Comparison of ENCODE assay signal across 23 cellular contexts in the genomic region with DNA sequence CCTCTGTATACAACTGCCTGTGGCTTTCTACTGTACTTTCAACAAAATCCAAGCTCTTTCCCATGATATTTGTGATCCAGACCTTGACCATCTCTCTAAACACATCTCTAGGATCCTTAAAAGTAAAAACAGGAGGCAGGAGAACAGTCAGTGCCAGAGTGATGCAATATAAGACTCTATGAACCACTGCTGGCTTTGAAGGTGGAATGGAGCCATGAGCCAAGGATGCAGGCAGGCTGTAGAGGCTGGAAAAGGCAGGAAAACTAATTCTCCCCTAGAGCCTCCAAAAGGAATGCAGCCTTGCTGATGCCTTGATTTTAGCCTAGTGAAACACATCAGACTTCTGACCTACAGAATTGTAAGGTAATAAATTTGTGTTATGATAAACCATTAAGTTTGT. TPM values are rescaled to one million over a fixed set of nuclear protein-coding genes. Genes with fewer than 3 reads are reported as not detected.
DNase-seq lines count a peak whose midpoint lies in the region; ATAC-seq and TF ChIP-seq lines count a peak whose summit lies in the region.
"Had no signal": no experiment of that assay in that cellular context is flagged by ENCODE, and none has a peak within 500 bp of the region (broad histone marks: within the 10 kb centered on the region; RNA-seq: fewer than 3 reads in every experiment).

No MANE protein-coding gene starts in this region.

- H3K27me3 ChIP-seq in adipocyte (replicated peaks; ENCODE audit: control insufficient read depth, insufficient read depth, low read length) (no peaks in the 10 kb centered on the region), neuronal stem cell (ENCODE audit: control insufficient read depth in 3 of 3, insufficient read depth in 3 of 3, low read depth in 1 of 3, low read length in 3 of 3) (no peaks in the 10 kb centered on the region), tibial artery (no peaks in the 10 kb centered on the region), foreskin keratinocyte (no peaks in the 10 kb centered on the region)
- H3K27me3 ChIP-seq: brain microvascular endothelial cell, suprapubic skin had no signal

- no peak overlapping the region for H4K91ac ChIP-seq in neuronal stem cell (ENCODE audit: low read depth, low read length, poor library complexity)

- intact Hi-C loops in tibial artery (cut with DNase I; ENCODE audit: low total_unique reads) = no loop called here

- H2BK120ac ChIP-seq in neuronal stem cell (ENCODE audit: low read depth, low read length) = no peak overlapping the region

- no peak overlapping the region for H3K4ac ChIP-seq in neuronal stem cell (ENCODE audit: low read length)

- H3K4me1 ChIP-seq in adipocyte (ENCODE audit: control insufficient read depth, insufficient read depth, low read length) = no peaks in the 10 kb centered on the region
- peaks cover 0 to 10% of the 10 kb centered on the region in 2 donors for H3K4me1 ChIP-seq in neuronal stem cell (ENCODE audit: control insufficient read depth in 2 of 2, insufficient read depth in 1 of 2, low read depth in 1 of 2, low read length in 2 of 2)
- H3K4me1 ChIP-seq in tibial artery = peaks cover 0 to 6% (median 0%) of the 10 kb centered on the region in 4 donors
- H3K4me1 ChIP-seq in foreskin keratinocyte = no peaks in the 10 kb centered on the region
- H3K4me1 ChIP-seq: suprapubic skin had no signal

- no peak overlapping the region for H2AK5ac ChIP-seq in neuronal stem cell (ENCODE audit: low read depth, low read length)

- H2BK12ac ChIP-seq in neuronal stem cell (ENCODE audit: low read length) = no peak overlapping the region

- no peaks in the 10 kb centered on the region for H3K79me1 ChIP-seq in neuronal stem cell (ENCODE audit: low read depth, low read length)

- ATAC-seq in HG02678 (IDR thresholded peaks at IDR 0.05; ENCODE audit: unreplicated experiment) = no peak
- no peak for ATAC-seq in HG03045 (IDR thresholded peaks at IDR 0.05; ENCODE audit: unreplicated experiment)
- ATAC-seq in foreskin keratinocyte = no peak
- ATAC-seq: natural killer cell; stimulated activated memory B cell treated with anti-CD40 and anti-IgM and Interleukin-4, amounts not matched to agents 10 μg/mL and 1 μg/mL and 100 μg/mL, for 72 hours had no signal

- no peak overlapping the region for H3K23ac ChIP-seq in neuronal stem cell (ENCODE audit: low read depth, low read length, poor library complexity)

- H3K9me3 ChIP-seq in adipocyte (ENCODE audit: control insufficient read depth, low read length) = no peaks in the 10 kb centered on the region
- H3K9me3 ChIP-seq in neuronal stem cell (replicated peaks in 1 of 2; ENCODE audit: control insufficient read depth in 2 of 2, insufficient read depth in 1 of 2, low read depth in 1 of 2, low read length in 2 of 2) = peaks cover 0 to 3% of the 10 kb centered on the region in 2 donors
- no peaks in the 10 kb centered on the region for H3K9me3 ChIP-seq in tibial artery
- H3K9me3 ChIP-seq: suprapubic skin had no signal

- H2BK15ac ChIP-seq in neuronal stem cell (ENCODE audit: low read length) = no peak overlapping the region

- H3K9ac ChIP-seq in adipocyte (ENCODE audit: low read length) = no peak overlapping the region
- H3K9ac ChIP-seq in neuronal stem cell (ENCODE audit: low read depth, low read length, poor library complexity) = no peak overlapping the region

- H2AFZ ChIP-seq in neuronal stem cell (ENCODE audit: low read length) = peak overlapping the region; percentile 6

- TF ChIP-seq CTCF in tibial artery (IDR thresholded peaks at IDR 0.05) (no peak), foreskin keratinocyte (conservative IDR thresholded peaks at IDR 0.05) (no peak)

- H3K14ac ChIP-seq in neuronal stem cell (ENCODE audit: low read length) = no peak overlapping the region

- H3K4me2 ChIP-seq in neuronal stem cell (ENCODE audit: insufficient read depth, low read length, poor library complexity, severe bottlenecking) = no peak overlapping the region

- H3K27ac ChIP-seq in neuronal stem cell (replicated peaks; ENCODE audit: low read length) (no peak overlapping the region), tibial artery (no peak overlapping the region), foreskin keratinocyte (no peak overlapping the region)
- H3K27ac ChIP-seq: brain microvascular endothelial cell, suprapubic skin had no signal

- H4K8ac ChIP-seq in neuronal stem cell (ENCODE audit: low read depth, low read length) = no peak overlapping the region

- H3K18ac ChIP-seq in neuronal stem cell (ENCODE audit: low read length) = no peak overlapping the region

- H2BK5ac ChIP-seq in neuronal stem cell (ENCODE audit: low read length) = no peak overlapping the region

- H3K36me3 ChIP-seq in adipocyte (ENCODE audit: control insufficient read depth, insufficient read depth, low read length, severe bottlenecking) = no peaks in the 10 kb centered on the region
- H3K36me3 ChIP-seq in neuronal stem cell (replicated peaks in 1 of 2; ENCODE audit: control insufficient read depth in 2 of 2, insufficient read depth in 2 of 2, low read length in 2 of 2) = no peaks in the 10 kb centered on the region
- H3K36me3 ChIP-seq in tibial artery = no peaks in the 10 kb centered on the region
- H3K36me3 ChIP-seq: brain microvascular endothelial cell, suprapubic skin had no signal

- H3K4me3 ChIP-seq in adipocyte (ENCODE audit: low read length) (no peak overlapping the region), neuronal stem cell (ENCODE audit: low read length in 2 of 2) (no peak overlapping the region), tibial artery (no peak overlapping the region)
- H3K4me3 ChIP-seq: suprapubic skin had no signal

- peak; percentile 47 for DNase-seq in GM03348 (ENCODE audit: low spot score)
- DNase-seq in adipocyte (ENCODE audit: low read depth) = peak; percentile 70
- DNase-seq in fibroblast of the conjunctiva (ENCODE audit: low read depth) = peak; percentile 12
- DNase-seq in neuronal stem cell (ENCODE audit: low spot score) = no peak
- DNase-seq in tibial artery = no peak
- DNase-seq in foreskin keratinocyte = no peak
- DNase-seq: activated CD4-positive, alpha-beta memory T cell treated with anti-CD3 and anti-CD28 coated beads, Interleukin-2, amount 10 ng/mL, durations not matched to agents 7 days and 5 days; activated CD4-positive, CD25-positive, alpha-beta regulatory T cell; activated effector memory CD4-positive, alpha-beta T cell treated with Interleukin-2 at 50 U/mL for 16 hours; brain microvascular endothelial cell; CD4-positive, CD25-positive, alpha-beta regulatory T cell; kidney glomerular epithelial cell; natural killer cell; NCI-H1092; NCI-H2029; NCI-H2227 treated with DMSO at 0.1 percent for 48 hours; NCI-H774; OCI-M1; T-helper 9 cell had no signal

RNA-seq across cellular contexts. Expression of gene LRRN3, which starts 45.5 kb away (rescaled TPM):
- polyA plus RNA-seq in neuronal stem cell (2013, experiment 1 of 2) = 2.2 TPM
- polyA plus RNA-seq in neuronal stem cell (2013, experiment 2 of 2) = 2.0 TPM
- not detected in 2 replicates for total RNA-seq in foreskin keratinocyte
- polyA plus RNA-seq in foreskin keratinocyte = not detected in 2 replicates

Comparison
In these comparisons a context has a peak if more than half of its experiments do, and no peak if none do; other contexts are left out.
1. DNase-seq: peak in GM03348 (single experiment), adipocyte (single experiment) and fibroblast of the conjunctiva (single experiment); none in neuronal stem cell (single experiment), tibial artery (0 of 2) and foreskin keratinocyte (0 of 2).